ENCODE assay signal across 1 cellular context in the genomic region with DNA sequence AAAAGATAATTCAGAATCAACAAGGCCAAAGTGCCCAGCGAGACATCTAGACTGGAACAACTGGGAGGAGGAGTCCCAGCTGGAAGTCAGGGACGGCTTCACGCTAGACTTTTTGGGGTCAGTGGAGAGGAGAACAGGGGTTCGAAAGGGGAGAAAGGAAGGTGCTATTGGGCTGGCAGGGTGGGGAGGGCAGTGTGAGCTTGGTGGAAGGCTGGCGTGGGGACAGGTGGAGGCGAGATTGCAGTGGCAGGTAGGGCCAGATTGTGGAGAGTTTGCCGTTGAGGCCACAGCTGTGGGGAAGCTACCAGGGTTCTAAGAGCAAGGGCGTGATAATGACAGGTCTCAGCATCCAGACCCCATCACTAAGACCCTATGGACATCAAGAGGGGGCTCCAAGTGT.
TF ChIP-seq lines count a peak whose summit lies in the region.

No MANE protein-coding gene starts in this region.

TF ChIP-seq in H1, 55 proteins besides CTCF, POLR2A, EP300 and RAD21:
- TF ChIP-seq E2F6 (IDR thresholded peaks at IDR 0.05) (no peak), SP4 (IDR thresholded peaks at IDR 0.05; ENCODE audit: low read length) (no peak), SP1 (IDR thresholded peaks at IDR 0.05; ENCODE audit: low read depth, low read length) (no peak), SRF (IDR thresholded peaks at IDR 0.05; ENCODE audit: low read depth, low read length) (no peak), RFX5 (IDR thresholded peaks at IDR 0.05; ENCODE audit: borderline replicate concordance, low read depth, low read length) (no peak), TBP (IDR thresholded peaks at IDR 0.05; ENCODE audit: low read depth, low read length) (no peak), TAF7 (optimal IDR thresholded peaks at IDR 0.05; ENCODE audit: borderline replicate concordance, low read depth, low read length) (no peak), RNF2 (IDR thresholded peaks at IDR 0.05; ENCODE audit: borderline replicate concordance, low read depth, low read length, missing control alignments, poor library complexity, severe bottlenecking) (no peak), CEBPB (IDR thresholded peaks at IDR 0.05; ENCODE audit: low read depth, low read length) (no peak), SIN3A (conservative IDR thresholded peaks at IDR 0.05 in 1 of 2, IDR thresholded peaks at IDR 0.05 in 1 of 2; ENCODE audit: low read depth in 1 of 2, low read length in 2 of 2) (no peak), CHD2 (IDR thresholded peaks at IDR 0.05; ENCODE audit: low read length) (no peak), NANOG (IDR thresholded peaks at IDR 0.05; ENCODE audit: insufficient read depth, low read depth, low read length, poor library complexity, severe bottlenecking) (no peak), SIX5 (IDR thresholded peaks at IDR 0.05; ENCODE audit: low read depth, low read length) (no peak), BRCA1 (IDR thresholded peaks at IDR 0.05; ENCODE audit: low read depth, low read length) (no peak), BACH1 (IDR thresholded peaks at IDR 0.05; ENCODE audit: low read length) (no peak), RBBP5 (IDR thresholded peaks at IDR 0.05; ENCODE audit: borderline replicate concordance, low read depth, low read length) (no peak), GTF2F1 (IDR thresholded peaks at IDR 0.05; ENCODE audit: borderline replicate concordance, low read depth, low read length) (no peak), POLR2AphosphoS5 (IDR thresholded peaks at IDR 0.05; ENCODE audit: low read depth, low read length) (no peak), ASH2L (IDR thresholded peaks at IDR 0.05; ENCODE audit: low read length) (no peak)
- TF ChIP-seq, protein P1, sequence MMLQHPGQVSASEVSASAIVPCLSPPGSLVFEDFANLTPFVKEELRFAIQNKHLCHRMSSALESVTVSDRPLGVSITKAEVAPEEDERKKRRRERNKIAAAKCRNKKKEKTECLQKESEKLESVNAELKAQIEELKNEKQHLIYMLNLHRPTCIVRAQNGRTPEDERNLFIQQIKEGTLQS (IDR thresholded peaks at IDR 0.05; ENCODE audit: insufficient read depth, low read depth, low read length) = no peak
